9 cellular contexts compared by ENCODE assay signal in the genomic region with DNA sequence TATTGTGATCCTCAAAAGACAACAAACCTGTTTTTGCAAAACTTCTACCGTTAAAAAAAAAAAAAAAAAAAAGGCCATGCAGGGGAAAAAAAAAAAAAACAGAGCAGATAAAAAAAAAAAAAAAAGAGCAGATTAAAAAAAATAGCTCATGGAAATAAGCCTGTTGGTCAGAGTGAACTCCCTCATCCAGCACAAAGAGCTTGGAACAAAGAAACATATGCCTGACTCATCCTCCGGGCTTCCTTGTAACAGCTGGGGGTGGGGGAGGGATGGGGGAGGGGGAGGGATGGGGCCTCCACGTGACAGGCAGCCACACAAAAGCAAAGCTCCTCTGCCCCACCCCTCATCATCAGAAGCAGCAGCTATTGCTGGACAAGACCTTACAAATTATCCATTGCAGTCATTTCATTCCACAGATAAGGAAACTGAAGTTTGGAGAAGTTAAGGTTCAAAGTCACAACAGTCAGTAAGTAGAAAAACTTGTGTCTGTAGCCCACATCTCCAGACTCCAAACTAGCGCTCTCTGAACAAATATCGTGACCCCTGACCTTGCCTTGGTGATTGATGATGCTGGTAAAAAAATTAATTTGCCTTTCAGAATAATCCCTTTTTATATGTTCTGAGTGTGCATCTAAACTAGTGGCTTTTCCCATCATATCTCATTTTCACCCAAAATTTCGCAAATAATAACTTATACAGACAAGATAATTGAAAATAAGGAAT. TPM values are rescaled to one million over a fixed set of nuclear protein-coding genes. Genes with fewer than 3 reads are reported as not detected.
DNase-seq lines count a peak whose midpoint lies in the region; ATAC-seq and TF ChIP-seq lines count a peak whose summit lies in the region.
"Had no signal": no experiment of that assay in that cellular context is flagged by ENCODE, and none has a peak within 500 bp of the region (broad histone marks: within the 10 kb centered on the region; RNA-seq: fewer than 3 reads in every experiment).

No MANE protein-coding gene starts in this region.

- no peak for TF ChIP-seq CTCF in astrocyte of the spinal cord (IDR thresholded peaks at IDR 0.05; ENCODE audit: low read depth, low read length)

- H3K4me1 Mint-ChIP-seq in T-helper 17 cell = no peaks in the 10 kb centered on the region
- H3K4me1 Mint-ChIP-seq: central memory CD8-positive, alpha-beta T cell had no signal

- peak; percentile 97 for DNase-seq in COLO829 (ENCODE audit: low spot score)
- peak; percentile 37 for DNase-seq in NCI-H2029 treated with DMSO at 0.1 percent for 48 hours (lab: John Stamatoyannopoulos, UW)
- DNase-seq in astrocyte of the spinal cord (ENCODE audit: low read depth, low spot score) = peak; percentile 94
- peak; percentile 78 for DNase-seq in iPS DF 19.7 (ENCODE audit: low read depth, low spot score)
- peak; percentile 82 for DNase-seq in superior temporal gyrus (ENCODE audit: extremely low spot score)
- no peak for DNase-seq in T-helper 17 cell
- DNase-seq in DMS114 treated with DMSO at 0.1 percent for 48 hours (lab: John Stamatoyannopoulos, UW; ENCODE audit: unreplicated experiment) = no peak

- H3K4me3 Mint-ChIP-seq in T-helper 17 cell = no peak overlapping the region
- H3K4me3 Mint-ChIP-seq: central memory CD8-positive, alpha-beta T cell had no signal

- no peaks in the 10 kb centered on the region for H3K27me3 Mint-ChIP-seq in T-helper 17 cell
- H3K27me3 Mint-ChIP-seq: central memory CD8-positive, alpha-beta T cell had no signal

- ATAC-seq in T-helper 17 cell (no peak), GM21367 (IDR thresholded peaks at IDR 0.05; ENCODE audit: unreplicated experiment) (no peak)

- in situ Hi-C loops in astrocyte of the spinal cord (cut with HindIII; ENCODE audit: low sequenced_read_pairs) = no loop called here

- H3K36me3 Mint-ChIP-seq in T-helper 17 cell (ENCODE audit: low read depth) = peaks cover 5% of the 10 kb centered on the region

- H3K9me3 ChIP-seq in T-helper 17 cell (ENCODE audit: control insufficient read depth, low read length, poor library complexity, severe bottlenecking) = no peaks in the 10 kb centered on the region

- no peak overlapping the region for H3K4me3 ChIP-seq in astrocyte of the spinal cord (ENCODE audit: low read depth, low read length)

- no peak overlapping the region for H3K27ac Mint-ChIP-seq in T-helper 17 cell

RNA-seq across cellular contexts. Expression of a gene that starts 38.9 kb away (rescaled TPM):
- 10 to 100 TPM; 23.5 to 31.7 TPM for total RNA-seq in T-helper 17 cell

RNA-seq across cellular contexts. Expression of a gene that starts 42.6 kb away (rescaled TPM):
- total RNA-seq in T-helper 17 cell = 1 to 10 TPM; 1.1 to 1.2 TPM

Comparison
In these comparisons a context has a peak if more than half of its experiments do, and no peak if none do; other contexts are left out.
1. DNase-seq: peak in COLO829 (single experiment), NCI-H2029 treated with DMSO at 0.1 percent for 48 hours (single experiment), astrocyte of the spinal cord (single experiment), iPS DF 19.7 (single experiment) and superior temporal gyrus (single experiment); none in T-helper 17 cell (0 of 3) and DMS114 treated with DMSO at 0.1 percent for 48 hours (single experiment).